In the genomic region with DNA sequence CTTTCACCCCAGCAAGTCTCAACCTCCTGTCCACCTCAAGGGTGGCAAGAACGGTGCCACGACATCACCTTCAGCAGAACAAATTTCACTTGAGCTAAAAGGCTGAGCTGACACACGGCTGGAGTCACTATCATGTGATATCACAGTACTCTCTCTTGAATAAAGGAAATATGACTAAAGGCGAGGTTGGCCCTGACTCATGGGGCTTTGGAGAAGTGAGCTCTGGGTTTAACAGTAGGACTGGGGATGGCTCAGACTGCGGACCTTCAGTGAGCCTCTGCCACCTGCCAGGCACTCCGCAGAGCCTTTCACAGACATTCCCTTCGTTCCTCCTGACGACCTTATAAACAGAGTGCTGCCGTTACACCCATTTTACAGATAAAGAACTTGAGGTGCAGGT, we compare ENCODE assay signal across 11 cellular contexts. TPM values are rescaled to one million over a fixed set of nuclear protein-coding genes. Genes with fewer than 3 reads are reported as not detected.
A peak's percentile ranks its signal among the peaks of the same experiment; 100 is the strongest.
DNase-seq lines count a peak whose midpoint lies in the region; ATAC-seq and TF ChIP-seq lines count a peak whose summit lies in the region.
"Had no signal": no experiment of that assay in that cellular context is flagged by ENCODE, and none has a peak within 500 bp of the region (broad histone marks: within the 10 kb centered on the region; RNA-seq: fewer than 3 reads in every experiment).

No MANE protein-coding gene starts in this region.

- H3K9ac ChIP-seq in mesenchymal stem cell (ENCODE audit: low read length): peak overlapping the region; percentile 84

- CTCF ChIA-PET in AG04450 (lab: Charles Lee): interaction anchor here (2.1 kb wide), 1 partner anchor 15 kb away, joined by 6 read pairs; no protein-coding TSS in a partner anchor

- H3K4ac ChIP-seq in mesenchymal stem cell (ENCODE audit: low read depth in 1 of 2, low read length in 2 of 2): peak overlapping the region in 1 of 2 experiments; percentile 68

- no peak for DNase-seq in AG04450 (ENCODE audit: low read depth, low spot score)
- peak; percentile 60 for DNase-seq in HPDE6-E6E7 (ENCODE audit: extremely low spot score)
- peak; percentile 61 to 89 (median 85) for DNase-seq in adrenal gland
- DNase-seq in mesenchymal stem cell: peak; percentile 83
- DNase-seq in mucosa of gallbladder (ENCODE audit: low spot score): no peak
- no peak for DNase-seq in GM19238 (ENCODE audit: insufficient read length, low spot score)
- no peak for DNase-seq in cardiac septum (ENCODE audit: low spot score)
- DNase-seq: left cardiac atrium, RPMI8226 had no signal

- no peak overlapping the region for H3K14ac ChIP-seq in mesenchymal stem cell (ENCODE audit: low read length in 2 of 2)

- no peak overlapping the region for H3K4me3 ChIP-seq in AG04450 (ENCODE audit: low read depth, low read length)
- no peak overlapping the region for H3K4me3 ChIP-seq in adrenal gland
- no peak overlapping the region for H3K4me3 ChIP-seq in mesenchymal stem cell (ENCODE audit: insufficient read depth in 1 of 2, low read depth in 1 of 2, low read length in 2 of 2)

- no peak overlapping the region for H2BK15ac ChIP-seq in mesenchymal stem cell (ENCODE audit: low read depth, poor library complexity, severe bottlenecking)

- no peak overlapping the region for H3K23ac ChIP-seq in mesenchymal stem cell (ENCODE audit: low read length in 2 of 2)

- peak overlapping the region; percentile 53 for H4K91ac ChIP-seq in mesenchymal stem cell (ENCODE audit: low read length)

- no peak overlapping the region for H2BK120ac ChIP-seq in mesenchymal stem cell (ENCODE audit: low read depth, low read length)

- no peak for ATAC-seq in HG02973 (IDR thresholded peaks at IDR 0.05; ENCODE audit: unreplicated experiment)

- peak overlapping the region; percentile 2 for H2AK5ac ChIP-seq in mesenchymal stem cell (ENCODE audit: low read length, severe bottlenecking)

- TF ChIP-seq CTCF in AG04450 (IDR thresholded peaks at IDR 0.05; ENCODE audit: low read depth, low read length): no peak
- no peak for TF ChIP-seq CTCF in adrenal gland (IDR thresholded peaks at IDR 0.05)

- H3K9me3 ChIP-seq in AG04450 (ENCODE audit: control insufficient read depth, insufficient read depth, low read length) (no peaks in the 10 kb centered on the region), adrenal gland (replicated peaks in 1 of 3) (no peaks in the 10 kb centered on the region), mesenchymal stem cell (ENCODE audit: control insufficient read depth, low read length) (no peaks in the 10 kb centered on the region)

- H2AFZ ChIP-seq in mesenchymal stem cell (ENCODE audit: low read depth, low read length): no peak overlapping the region

- H3K27ac ChIP-seq in AG04450 (ENCODE audit: low read depth, low read length): peak overlapping the region; percentile 97
- H3K27ac ChIP-seq in adrenal gland: peak overlapping the region in 4 of 5 donors; percentile 55 to 91 (median 82)
- H3K27ac ChIP-seq in mesenchymal stem cell (ENCODE audit: low read length, poor library complexity, severe bottlenecking): peak overlapping the region; percentile 25

- TF ChIP-seq POLR2A in adrenal gland (IDR thresholded peaks at IDR 0.05): peak in 1 of 2 donors; percentile 91

- peak overlapping the region; percentile 64 to 67 for H2BK12ac ChIP-seq in mesenchymal stem cell (ENCODE audit: low read length in 2 of 2)

- peak overlapping the region; percentile 30 to 46 for H3K18ac ChIP-seq in mesenchymal stem cell (ENCODE audit: low read depth in 1 of 2, low read length in 2 of 2)

- intact Hi-C loops in adrenal gland (cut with DNase I) (no loop called here), cardiac septum (cut with DNase I) (no loop called here)

- no peak overlapping the region for H3K4me2 ChIP-seq in mesenchymal stem cell (ENCODE audit: low read length, poor library complexity, severe bottlenecking)

- peaks cover 20% of the 10 kb centered on the region for H3K79me1 ChIP-seq in mesenchymal stem cell (replicated peaks; ENCODE audit: low read length, poor library complexity, severe bottlenecking)

- H4K8ac ChIP-seq in mesenchymal stem cell (ENCODE audit: low read length): peak overlapping the region; percentile 69

- WGBS in adrenal gland, 4 donors: 33 to 45% (median 37%) methylated on average over 8 to 9 of the region's 9 CpGs
- 42% methylated on average over 8 of the region's 9 CpGs for WGBS in mesenchymal stem cell

- H3K36me3 ChIP-seq in adrenal gland (replicated peaks in 1 of 2): no peaks in the 10 kb centered on the region
- no peaks in the 10 kb centered on the region for H3K36me3 ChIP-seq in mesenchymal stem cell (ENCODE audit: control insufficient read depth in 1 of 2, insufficient read depth in 2 of 2, low read depth in 1 of 2, low read length in 2 of 2)

- H3K4me1 ChIP-seq in adrenal gland (replicated peaks in 1 of 2): peaks cover 10 to 17% of the 10 kb centered on the region in 2 donors
- peaks cover 14% of the 10 kb centered on the region for H3K4me1 ChIP-seq in mesenchymal stem cell (ENCODE audit: control insufficient read depth, insufficient read depth, low read depth, low read length)

- POLR2A ChIA-PET in AG04450 (lab: Yijun Ruan, JAX): interaction anchor here (0.6 to 2.2 kb wide), 4 partner anchors 15 to 25 kb away, joined by 3 to 23 read pairs (median 4); a partner anchor contains a TSS

- H2BK5ac ChIP-seq in mesenchymal stem cell (ENCODE audit: low read depth, low read length, poor library complexity, severe bottlenecking): no peak overlapping the region

- H3K27me3 ChIP-seq in AG04450 (ENCODE audit: control insufficient read depth, insufficient read depth, low read length) (no peaks in the 10 kb centered on the region), adrenal gland (no peaks in the 10 kb centered on the region), mesenchymal stem cell (ENCODE audit: control insufficient read depth in 1 of 2, insufficient read depth in 1 of 2, low read length in 2 of 2) (no peaks in the 10 kb centered on the region)

RNA-seq across cellular contexts. Expression of a gene that starts 25.0 kb away (rescaled TPM):
- polyA plus RNA-seq in AG04450 (2011; rRNA removed) (4.3 and 4.7 TPM in 2 replicates), adrenal gland (10 to 100 TPM in 1 of 3 donors, 1 to 10 TPM in 2; 5.6 to 10.9 (median 7.0) TPM)
- 11.4 and 16.2 TPM in 2 replicates for polyA minus RNA-seq in AG04450 (2011; rRNA and poly(A)+ RNA removed)
- total RNA-seq in adrenal gland (10 to 100 TPM; 16.0 to 56.7 (median 21.8) TPM), mucosa of gallbladder (1.7 TPM), cardiac septum (0.16 TPM)
- polyA plus RNA-seq in mesenchymal stem cell (2013, experiment 1 of 2): 3.0 TPM
- 3.1 TPM for polyA plus RNA-seq in mesenchymal stem cell (2013, experiment 2 of 2)
- total RNA-seq: G401 had no signal

Comparison
In these comparisons a context has a peak if more than half of its experiments do, and no peak if none do; other contexts are left out.
1. DNase-seq: peak in HPDE6-E6E7 (single experiment), adrenal gland (7 of 7) and mesenchymal stem cell (single experiment); none in AG04450 (single experiment), mucosa of gallbladder (single experiment), GM19238 (single experiment) and cardiac septum (single experiment).
2. H3K27ac ChIP-seq: peak in every context shown above with its lines; median percentile 97 in AG04450; 82 in adrenal gland; 25 in mesenchymal stem cell.